ENCODE assay signal across 11 cellular contexts in the genomic region with DNA sequence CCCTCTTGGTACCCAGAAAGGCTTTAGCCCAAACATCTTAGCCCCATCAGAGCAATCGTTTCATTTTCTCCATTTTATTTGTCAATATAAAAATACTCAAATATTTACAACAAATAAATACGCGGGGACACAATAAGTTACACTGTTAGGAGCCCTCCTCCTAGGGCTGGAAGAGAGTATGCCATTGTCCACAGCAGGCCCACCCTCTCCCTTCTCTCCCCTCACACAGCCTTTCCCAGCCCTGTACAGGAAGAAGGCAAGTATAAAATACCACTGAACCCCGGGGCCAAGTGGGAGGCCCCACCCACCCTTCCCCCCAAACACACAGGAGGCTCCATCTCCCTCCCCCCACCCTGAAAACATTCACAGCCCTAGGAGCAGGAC. TPM values are rescaled to one million over a fixed set of nuclear protein-coding genes. Genes with fewer than 3 reads are reported as not detected.
DNase-seq lines count a peak whose midpoint lies in the region; ATAC-seq and TF ChIP-seq lines count a peak whose summit lies in the region.
"Had no signal": no experiment of that assay in that cellular context is flagged by ENCODE, and none has a peak within 500 bp of the region (broad histone marks: within the 10 kb centered on the region; RNA-seq: fewer than 3 reads in every experiment).

No MANE protein-coding gene starts in this region.

- H3K27ac Mint-ChIP-seq in CD4-positive, CD25-positive, alpha-beta regulatory T cell = peak overlapping the region in 2 of 3 donors; percentile 75 to 86
- H3K27ac Mint-ChIP-seq in activated CD8-positive, alpha-beta T cell treated with anti-CD3 and anti-CD28 coated beads, Interleukin-2, amount 10 ng/mL, durations not matched to agents 7 days and 5 days = peak overlapping the region; percentile 70
- H3K27ac Mint-ChIP-seq in activated T-helper 2 cell treated with anti-CD3 and anti-CD28 coated beads, Interferon-gamma antibody, Interleukin-2, Interleukin-4, amounts not matched to agents 10 μg/mL and 5 μg/mL and 100 μg/mL, durations not matched to agents 14 hours and 24 hours and 36 hours = no peak overlapping the region
- H3K27ac Mint-ChIP-seq: CD14-positive monocyte had no signal

- peaks cover 15 to 48% (median 26%) of the 10 kb centered on the region in 4 donors for H3K4me1 Mint-ChIP-seq in CD4-positive, CD25-positive, alpha-beta regulatory T cell
- peaks cover 46% of the 10 kb centered on the region for H3K4me1 Mint-ChIP-seq in activated CD8-positive, alpha-beta T cell treated with anti-CD3 and anti-CD28 coated beads, Interleukin-2, amount 10 ng/mL, durations not matched to agents 7 days and 5 days (ENCODE audit: low read depth)
- peaks cover 24% of the 10 kb centered on the region for H3K4me1 Mint-ChIP-seq in activated T-helper 2 cell treated with anti-CD3 and anti-CD28 coated beads, Interferon-gamma antibody, Interleukin-2, Interleukin-4, amounts not matched to agents 10 μg/mL and 5 μg/mL and 100 μg/mL, durations not matched to agents 14 hours and 24 hours and 36 hours (ENCODE audit: low read depth)

- no peak overlapping the region for H3K9ac ChIP-seq in rectal smooth muscle tissue (ENCODE audit: low read length)

- no peak for TF ChIP-seq EP300 in gastroesophageal sphincter (IDR thresholded peaks at IDR 0.05)

- CTCF ChIA-PET in activated CD8-positive, alpha-beta T cell treated with anti-CD3 and anti-CD28 coated beads, Interleukin-2, amount 10 ng/mL, durations not matched to agents 7 days and 5 days (lab: Charles Lee) = interaction anchor here (1.7 to 4.7 kb wide), 2 partner anchors 91 to 101 kb away, joined by 4 to 253 read pairs; no protein-coding TSS in a partner anchor

- H3K4me1 ChIP-seq in CD4-positive, CD25-positive, alpha-beta regulatory T cell (ENCODE audit: control insufficient read depth, insufficient read depth, low read length, poor library complexity, severe bottlenecking) = peaks cover 37% of the 10 kb centered on the region
- H3K4me1 ChIP-seq in gastroesophageal sphincter (peaks cover 0 to 92% (median 22%) of the 10 kb centered on the region in 3 donors), rectal smooth muscle tissue (ENCODE audit: control insufficient read depth, insufficient read depth, low read length) (peaks cover 19% of the 10 kb centered on the region)

- no peak for ATAC-seq in CD4-positive, CD25-positive, alpha-beta regulatory T cell (ENCODE audit: low read depth in 2 of 2)
- no peak for ATAC-seq in activated CD8-positive, alpha-beta T cell treated with anti-CD3 and anti-CD28 coated beads, Interleukin-2, amount 10 ng/mL, durations not matched to agents 7 days and 5 days
- ATAC-seq in gastroesophageal sphincter (no peak), GM19467 (IDR thresholded peaks at IDR 0.05; ENCODE audit: unreplicated experiment) (no peak)

- peak overlapping the region in 3 of 4 donors; percentile 89 to 99 (median 93) for H3K4me3 Mint-ChIP-seq in CD4-positive, CD25-positive, alpha-beta regulatory T cell
- peak overlapping the region; percentile 31 for H3K4me3 Mint-ChIP-seq in activated CD8-positive, alpha-beta T cell treated with anti-CD3 and anti-CD28 coated beads, Interleukin-2, amount 10 ng/mL, durations not matched to agents 7 days and 5 days
- H3K4me3 Mint-ChIP-seq in activated T-helper 2 cell treated with anti-CD3 and anti-CD28 coated beads, Interferon-gamma antibody, Interleukin-2, Interleukin-4, amounts not matched to agents 10 μg/mL and 5 μg/mL and 100 μg/mL, durations not matched to agents 14 hours and 24 hours and 36 hours (ENCODE audit: low read depth) = no peak overlapping the region

- H3K9me3 ChIP-seq in CD4-positive, CD25-positive, alpha-beta regulatory T cell (ENCODE audit: control insufficient read depth in 2 of 2, low read length in 2 of 2) = no peaks in the 10 kb centered on the region
- no peaks in the 10 kb centered on the region for H3K9me3 ChIP-seq in gastroesophageal sphincter

- intact Hi-C loops in activated T-helper 2 cell treated with anti-CD3 and anti-CD28 coated beads, Interferon-gamma antibody, Interleukin-2, Interleukin-4, amounts not matched to agents 10 μg/mL and 5 μg/mL and 100 μg/mL, durations not matched to agents 14 hours and 24 hours and 36 hours (cut with micrococcal nuclease) = loop anchor here (2.0 to 5.0 kb wide), 3 partner anchors 42 to 322 kb away; a partner anchor contains a TSS

- no peaks in the 10 kb centered on the region for H3K27me3 ChIP-seq in CD4-positive, CD25-positive, alpha-beta regulatory T cell (ENCODE audit: control insufficient read depth, insufficient read depth, low read length)
- H3K27me3 ChIP-seq in gastroesophageal sphincter = no peaks in the 10 kb centered on the region
- H3K27me3 ChIP-seq in rectal smooth muscle tissue (ENCODE audit: control insufficient read depth, insufficient read depth, low read length) = no peaks in the 10 kb centered on the region

- peaks cover 0 to 1% (median 0%) of the 10 kb centered on the region in 7 donors for H3K9me3 Mint-ChIP-seq in CD4-positive, CD25-positive, alpha-beta regulatory T cell
- no peaks in the 10 kb centered on the region for H3K9me3 Mint-ChIP-seq in activated CD8-positive, alpha-beta T cell treated with anti-CD3 and anti-CD28 coated beads, Interleukin-2, amount 10 ng/mL, durations not matched to agents 7 days and 5 days (ENCODE audit: insufficient read depth)
- H3K9me3 Mint-ChIP-seq in activated T-helper 2 cell treated with anti-CD3 and anti-CD28 coated beads, Interferon-gamma antibody, Interleukin-2, Interleukin-4, amounts not matched to agents 10 μg/mL and 5 μg/mL and 100 μg/mL, durations not matched to agents 14 hours and 24 hours and 36 hours = no peaks in the 10 kb centered on the region

- peaks cover 19% of the 10 kb centered on the region for H3K36me3 ChIP-seq in CD4-positive, CD25-positive, alpha-beta regulatory T cell (ENCODE audit: control insufficient read depth, insufficient read depth, low read length)
- peaks cover 0 to 49% of the 10 kb centered on the region in 2 donors for H3K36me3 ChIP-seq in gastroesophageal sphincter
- peaks cover 37% of the 10 kb centered on the region for H3K36me3 ChIP-seq in rectal smooth muscle tissue (ENCODE audit: control insufficient read depth, insufficient read depth, low read length)

- no peak overlapping the region for H3K27ac ChIP-seq in CD4-positive, CD25-positive, alpha-beta regulatory T cell (ENCODE audit: insufficient read depth, low read length, poor library complexity, severe bottlenecking)
- H3K27ac ChIP-seq in gastroesophageal sphincter (peak overlapping the region; percentile 41 to 100 (median 89)), rectal smooth muscle tissue (ENCODE audit: low read depth, low read length) (peak overlapping the region; percentile 78)

- no peak for TF ChIP-seq CTCF in gastroesophageal sphincter (IDR thresholded peaks at IDR 0.05)

- POLR2A ChIA-PET in activated CD8-positive, alpha-beta T cell treated with anti-CD3 and anti-CD28 coated beads, Interleukin-2, amount 10 ng/mL, durations not matched to agents 7 days and 5 days (lab: Charles Lee) = no interaction called here

- no peak for TF ChIP-seq POLR2A in gastroesophageal sphincter (IDR thresholded peaks at IDR 0.05)

- DNase-seq in CD4-positive, CD25-positive, alpha-beta regulatory T cell = no peak
- no peak for DNase-seq in activated CD8-positive, alpha-beta T cell treated with anti-CD3 and anti-CD28 coated beads, Interleukin-2, amount 10 ng/mL, durations not matched to agents 7 days and 5 days
- DNase-seq in NCI-H526 treated with DMSO at 0.1 percent for 48 hours (lab: John Stamatoyannopoulos, UW) = no peak
- DNase-seq in activated T-helper 2 cell treated with anti-CD3 and anti-CD28 coated beads, Interferon-gamma antibody, Interleukin-2, Interleukin-4, amounts not matched to agents 10 μg/mL and 5 μg/mL and 100 μg/mL, durations not matched to agents 14 hours and 24 hours and 36 hours (ENCODE audit: low spot score) = no peak
- DNase-seq in globus pallidus (ENCODE audit: low spot score) = no peak
- DNase-seq: Kasumi-1, NCI-H2029 treated with DMSO at 0.1 percent for 48 hours had no signal

- 27% methylated on average over 3 of the region's 4 CpGs; no CpG with 5 or more reads in 1 of the 2 donors for WGBS in gastroesophageal sphincter (ENCODE audit: low coverage in 1 of 2), 2 donors

- H3K4me3 ChIP-seq in CD4-positive, CD25-positive, alpha-beta regulatory T cell (ENCODE audit: low read depth, low read length) = no peak overlapping the region
- no peak overlapping the region for H3K4me3 ChIP-seq in gastroesophageal sphincter
- H3K4me3 ChIP-seq in rectal smooth muscle tissue (ENCODE audit: low read length) = no peak overlapping the region

- no peaks in the 10 kb centered on the region for H3K27me3 Mint-ChIP-seq in CD4-positive, CD25-positive, alpha-beta regulatory T cell
- H3K27me3 Mint-ChIP-seq in activated CD8-positive, alpha-beta T cell treated with anti-CD3 and anti-CD28 coated beads, Interleukin-2, amount 10 ng/mL, durations not matched to agents 7 days and 5 days (ENCODE audit: low read depth) = no peaks in the 10 kb centered on the region
- H3K27me3 Mint-ChIP-seq in activated T-helper 2 cell treated with anti-CD3 and anti-CD28 coated beads, Interferon-gamma antibody, Interleukin-2, Interleukin-4, amounts not matched to agents 10 μg/mL and 5 μg/mL and 100 μg/mL, durations not matched to agents 14 hours and 24 hours and 36 hours (ENCODE audit: low read depth) = no peaks in the 10 kb centered on the region

- peaks cover 8% of the 10 kb centered on the region for H3K36me3 Mint-ChIP-seq in CD4-positive, CD25-positive, alpha-beta regulatory T cell
- H3K36me3 Mint-ChIP-seq in activated CD8-positive, alpha-beta T cell treated with anti-CD3 and anti-CD28 coated beads, Interleukin-2, amount 10 ng/mL, durations not matched to agents 7 days and 5 days (ENCODE audit: low read depth) = peaks cover 36% of the 10 kb centered on the region
- peaks cover 25% of the 10 kb centered on the region for H3K36me3 Mint-ChIP-seq in activated T-helper 2 cell treated with anti-CD3 and anti-CD28 coated beads, Interferon-gamma antibody, Interleukin-2, Interleukin-4, amounts not matched to agents 10 μg/mL and 5 μg/mL and 100 μg/mL, durations not matched to agents 14 hours and 24 hours and 36 hours (ENCODE audit: low read depth)

RNA-seq across cellular contexts. Expression of a gene that starts 1.9 kb away (rescaled TPM):
- total RNA-seq in CD4-positive, CD25-positive, alpha-beta regulatory T cell = 31.9 TPM
- 10 to 100 TPM; 30.2 to 44.4 (median 37.6) TPM for polyA plus RNA-seq in CD4-positive, CD25-positive, alpha-beta regulatory T cell
- total RNA-seq in activated CD8-positive, alpha-beta T cell treated with anti-CD3 and anti-CD28 coated beads, Interleukin-2, amount 10 ng/mL, durations not matched to agents 7 days and 5 days = 10 to 100 TPM; 35.4 to 36.7 TPM
- total RNA-seq in gastroesophageal sphincter = 10 to 100 TPM; 13.3 to 20.4 (median 17.1) TPM
- 39.2 and 40.0 TPM in 2 replicates for total RNA-seq in activated T-helper 2 cell treated with anti-CD3 and anti-CD28 coated beads, Interferon-gamma antibody, Interleukin-2, Interleukin-4, amounts not matched to agents 10 μg/mL and 5 μg/mL and 100 μg/mL, durations not matched to agents 14 hours and 24 hours and 36 hours

RNA-seq across cellular contexts. Expression of a gene that starts 10.2 kb away (rescaled TPM):
- total RNA-seq in CD4-positive, CD25-positive, alpha-beta regulatory T cell = 23.3 TPM
- polyA plus RNA-seq in CD4-positive, CD25-positive, alpha-beta regulatory T cell = 1 to 10 TPM; 1.3 to 3.1 (median 2.2) TPM
- total RNA-seq in activated CD8-positive, alpha-beta T cell treated with anti-CD3 and anti-CD28 coated beads, Interleukin-2, amount 10 ng/mL, durations not matched to agents 7 days and 5 days = 10 to 100 TPM; 21.0 to 24.5 TPM
- 10 to 100 TPM; 58.7 to 66.6 (median 62.8) TPM for total RNA-seq in gastroesophageal sphincter
- total RNA-seq in activated T-helper 2 cell treated with anti-CD3 and anti-CD28 coated beads, Interferon-gamma antibody, Interleukin-2, Interleukin-4, amounts not matched to agents 10 μg/mL and 5 μg/mL and 100 μg/mL, durations not matched to agents 14 hours and 24 hours and 36 hours = 32.0 and 36.1 TPM in 2 replicates

RNA-seq across cellular contexts. Expression of a gene that starts 15.9 kb away (rescaled TPM):
- total RNA-seq in CD4-positive, CD25-positive, alpha-beta regulatory T cell = 16.4 TPM
- 1 to 10 TPM in 1 of 4 donors, under 1 TPM in 3; 0.68 to 1.1 (median 0.90) TPM for polyA plus RNA-seq in CD4-positive, CD25-positive, alpha-beta regulatory T cell
- 10 to 100 TPM; 12.6 to 17.2 TPM for total RNA-seq in activated CD8-positive, alpha-beta T cell treated with anti-CD3 and anti-CD28 coated beads, Interleukin-2, amount 10 ng/mL, durations not matched to agents 7 days and 5 days
- total RNA-seq in gastroesophageal sphincter = 1 to 10 TPM; 1.2 to 4.9 (median 3.1) TPM
- 7.0 and 9.1 TPM in 2 replicates for total RNA-seq in activated T-helper 2 cell treated with anti-CD3 and anti-CD28 coated beads, Interferon-gamma antibody, Interleukin-2, Interleukin-4, amounts not matched to agents 10 μg/mL and 5 μg/mL and 100 μg/mL, durations not matched to agents 14 hours and 24 hours and 36 hours
- polyA plus RNA-seq: CD14-positive monocyte had no signal

RNA-seq across cellular contexts. Expression of a gene that starts 43.6 kb away (rescaled TPM):
- total RNA-seq in CD4-positive, CD25-positive, alpha-beta regulatory T cell = 33.1 TPM
- polyA plus RNA-seq in CD4-positive, CD25-positive, alpha-beta regulatory T cell = 10 to 100 TPM in 2 of 4 donors, 1 to 10 TPM in 2; 4.9 to 14.0 (median 7.9) TPM
- total RNA-seq in activated CD8-positive, alpha-beta T cell treated with anti-CD3 and anti-CD28 coated beads, Interleukin-2, amount 10 ng/mL, durations not matched to agents 7 days and 5 days = 10 to 100 TPM; 28.1 to 29.9 TPM
- 10 to 100 TPM; 10.4 to 21.6 (median 18.9) TPM for total RNA-seq in gastroesophageal sphincter
- total RNA-seq in activated T-helper 2 cell treated with anti-CD3 and anti-CD28 coated beads, Interferon-gamma antibody, Interleukin-2, Interleukin-4, amounts not matched to agents 10 μg/mL and 5 μg/mL and 100 μg/mL, durations not matched to agents 14 hours and 24 hours and 36 hours = 28.7 and 30.4 TPM in 2 replicates
